In the genomic region with DNA sequence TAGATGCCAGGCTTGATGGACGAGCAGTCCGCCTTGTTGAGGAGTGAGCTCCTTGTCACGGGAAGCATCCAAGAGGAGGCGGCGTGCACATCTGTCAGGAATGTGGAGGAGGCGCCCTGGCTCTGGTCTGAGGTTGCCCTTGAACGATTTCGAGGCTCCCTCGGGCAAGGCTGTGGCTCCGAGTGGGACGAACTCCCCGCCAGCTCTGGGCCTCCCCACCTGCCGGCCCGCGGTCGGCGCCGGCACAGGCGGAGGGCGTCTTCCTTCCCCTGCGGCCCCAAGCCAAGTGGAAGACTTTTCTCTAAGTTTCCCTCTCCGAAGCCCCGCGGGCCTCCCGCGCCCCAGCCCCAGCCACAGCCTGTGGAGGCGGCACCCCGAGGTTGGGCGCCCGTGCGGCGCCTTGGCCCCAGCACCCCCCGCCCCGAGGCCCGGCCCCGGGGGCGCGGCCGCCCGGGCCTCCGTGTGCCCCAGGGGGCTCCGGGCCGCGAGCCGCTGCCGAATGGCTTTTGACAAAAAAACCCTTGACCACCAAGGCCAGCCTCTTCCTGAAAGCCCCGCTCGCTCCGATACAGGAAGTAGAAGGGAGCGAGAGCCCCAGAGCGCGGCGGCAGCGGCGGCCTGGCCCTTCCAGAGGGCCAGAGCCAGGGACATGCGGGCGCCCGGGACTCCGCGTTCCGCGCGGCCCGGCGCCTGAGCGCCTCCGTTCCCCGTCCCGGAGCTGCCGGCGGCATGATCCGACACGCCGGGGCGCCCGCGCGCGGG, we compare ENCODE assay signal across 8 cellular contexts. TPM values are rescaled to one million over a fixed set of nuclear protein-coding genes. Genes with fewer than 3 reads are reported as not detected.
DNase-seq lines count a peak whose midpoint lies in the region; ATAC-seq and TF ChIP-seq lines count a peak whose summit lies in the region.

A gene with protein sequence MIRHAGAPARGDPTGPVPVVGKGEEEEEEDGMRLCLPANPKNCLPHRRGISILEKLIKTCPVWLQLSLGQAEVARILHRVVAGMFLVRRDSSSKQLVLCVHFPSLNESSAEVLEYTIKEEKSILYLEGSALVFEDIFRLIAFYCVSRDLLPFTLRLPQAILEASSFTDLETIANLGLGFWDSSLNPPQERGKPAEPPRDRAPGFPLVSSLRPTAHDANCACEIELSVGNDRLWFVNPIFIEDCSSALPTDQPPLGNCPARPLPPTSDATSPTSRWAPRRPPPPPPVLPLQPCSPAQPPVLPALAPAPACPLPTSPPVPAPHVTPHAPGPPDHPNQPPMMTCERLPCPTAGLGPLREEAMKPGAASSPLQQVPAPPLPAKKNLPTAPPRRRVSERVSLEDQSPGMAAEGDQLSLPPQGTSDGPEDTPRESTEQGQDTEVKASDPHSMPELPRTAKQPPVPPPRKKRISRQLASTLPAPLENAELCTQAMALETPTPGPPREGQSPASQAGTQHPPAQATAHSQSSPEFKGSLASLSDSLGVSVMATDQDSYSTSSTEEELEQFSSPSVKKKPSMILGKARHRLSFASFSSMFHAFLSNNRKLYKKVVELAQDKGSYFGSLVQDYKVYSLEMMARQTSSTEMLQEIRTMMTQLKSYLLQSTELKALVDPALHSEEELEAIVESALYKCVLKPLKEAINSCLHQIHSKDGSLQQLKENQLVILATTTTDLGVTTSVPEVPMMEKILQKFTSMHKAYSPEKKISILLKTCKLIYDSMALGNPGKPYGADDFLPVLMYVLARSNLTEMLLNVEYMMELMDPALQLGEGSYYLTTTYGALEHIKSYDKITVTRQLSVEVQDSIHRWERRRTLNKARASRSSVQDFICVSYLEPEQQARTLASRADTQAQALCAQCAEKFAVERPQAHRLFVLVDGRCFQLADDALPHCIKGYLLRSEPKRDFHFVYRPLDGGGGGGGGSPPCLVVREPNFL (plus strand): TSS at position 578 of the 762 bp plus-strand sequence. CDS start 152 bp downstream, at position 730.

- H3K4me3 ChIP-seq in BLaER1, result peak within 1 kb of the TSS; percentile 74
- peak within 1 kb of the TSS; percentile 79 to 87 for H3K4me3 ChIP-seq in duodenal mucosa (ENCODE audit: low read depth in 1 of 2, low read length in 2 of 2)
- peak within 1 kb of the TSS; percentile 76 for H3K4me3 ChIP-seq in lower lobe of right lung

- peak within 1 kb of the TSS; percentile 92 for H3K4me2 ChIP-seq in BLaER1

- H3K27me3 ChIP-seq in BLaER1 (peaks cover 7% of the 10 kb centered on the region; the same call in 1 of the 2 replicates), duodenal mucosa (ENCODE audit: control insufficient read depth in 1 of 2, insufficient read depth in 2 of 2, low read length in 2 of 2) (no peaks in the 10 kb centered on the region), lower lobe of right lung (ENCODE audit: low read depth) (no peaks in the 10 kb centered on the region)

- peak; percentile 43 for DNase-seq in HPDE6-E6E7 (ENCODE audit: extremely low spot score)
- peak; percentile 56 for DNase-seq in activated CD4-positive, CD25-positive, alpha-beta regulatory T cell treated with anti-CD3 and anti-CD28 coated beads, Interleukin-2, amount 50 U/mL, for 72 hours
- DNase-seq in lower lobe of right lung, result peak; percentile 80
- peak; percentile 47 to 76 for DNase-seq in stimulated activated effector memory CD8-positive, alpha-beta T cell treated with anti-CD3 and anti-CD28 coated beads, Interleukin-12 subunit alpha, Interleukin-12 subunit beta, amount 100 ng/mL, for 72 hours (ENCODE audit: low spot score in 2 of 2)
- DNase-seq in NCI-H526 treated with DMSO at 0.1 percent for 48 hours (lab: John Stamatoyannopoulos, UW), result no peak

- ATAC-seq in GM19395 (IDR thresholded peaks at IDR 0.05; ENCODE audit: unreplicated experiment) (peak; percentile 69), lower lobe of right lung (peak; percentile 78)
- ATAC-seq in stimulated activated effector memory CD8-positive, alpha-beta T cell treated with anti-CD3 and anti-CD28 coated beads, Interleukin-12 subunit alpha, Interleukin-12 subunit beta, amount 100 ng/mL, for 72 hours, result peak; percentile 75

- peaks cover 52% of the 10 kb centered on the region for H3K4me1 Mint-ChIP-seq in stimulated activated effector memory CD8-positive, alpha-beta T cell treated with anti-CD3 and anti-CD28 coated beads, Interleukin-12 subunit alpha, Interleukin-12 subunit beta, amount 100 ng/mL, for 72 hours

- H4K20me1 ChIP-seq in BLaER1, result 0 out of 2 replicates have a peak, but pooled peaks cover 14% of the 10 kb centered on the region

- H3K9me3 Mint-ChIP-seq in stimulated activated effector memory CD8-positive, alpha-beta T cell treated with anti-CD3 and anti-CD28 coated beads, Interleukin-12 subunit alpha, Interleukin-12 subunit beta, amount 100 ng/mL, for 72 hours, result no peaks in the 10 kb centered on the region

- peak within 1 kb of the TSS; percentile 75 for H3K4me3 Mint-ChIP-seq in stimulated activated effector memory CD8-positive, alpha-beta T cell treated with anti-CD3 and anti-CD28 coated beads, Interleukin-12 subunit alpha, Interleukin-12 subunit beta, amount 100 ng/mL, for 72 hours

- H3K27ac ChIP-seq in BLaER1 (peak within 1 kb of the TSS; percentile 90), duodenal mucosa (ENCODE audit: low read depth, low read length) (peak within 1 kb of the TSS; percentile 50), lower lobe of right lung (peak within 1 kb of the TSS; percentile 94)

- H3K9me3 ChIP-seq in BLaER1 (no peaks in the 10 kb centered on the region), duodenal mucosa (ENCODE audit: control insufficient read depth in 1 of 2, low read length in 2 of 2) (no peaks in the 10 kb centered on the region), lower lobe of right lung (no peaks in the 10 kb centered on the region)

- intact Hi-C loops in lower lobe of right lung (cut with DNase I), result no loop called here

- peaks cover 6% of the 10 kb centered on the region for H3K36me3 Mint-ChIP-seq in stimulated activated effector memory CD8-positive, alpha-beta T cell treated with anti-CD3 and anti-CD28 coated beads, Interleukin-12 subunit alpha, Interleukin-12 subunit beta, amount 100 ng/mL, for 72 hours

- H3K9ac ChIP-seq in BLaER1, result peak within 1 kb of the TSS; percentile 85
- peak within 1 kb of the TSS; percentile 68 to 84 for H3K9ac ChIP-seq in duodenal mucosa (ENCODE audit: low read depth in 1 of 2, low read length in 2 of 2)

- peak within 1 kb of the TSS; percentile 97 for H3K27ac Mint-ChIP-seq in stimulated activated effector memory CD8-positive, alpha-beta T cell treated with anti-CD3 and anti-CD28 coated beads, Interleukin-12 subunit alpha, Interleukin-12 subunit beta, amount 100 ng/mL, for 72 hours

- H3K36me3 ChIP-seq in BLaER1 (no peaks in the 10 kb centered on the region), duodenal mucosa (ENCODE audit: control insufficient read depth in 1 of 2, insufficient read depth in 2 of 2, low read length in 2 of 2) (no peaks in the 10 kb centered on the region), lower lobe of right lung (no peaks in the 10 kb centered on the region)

- H3K4me1 ChIP-seq in BLaER1, result peaks cover 34% of the 10 kb centered on the region
- peaks cover 28 to 32% of the 10 kb centered on the region in 2 donors for H3K4me1 ChIP-seq in duodenal mucosa (ENCODE audit: control insufficient read depth in 1 of 2, insufficient read depth in 2 of 2, low read length in 2 of 2)
- peaks cover 58% of the 10 kb centered on the region for H3K4me1 ChIP-seq in lower lobe of right lung

- no peak for TF ChIP-seq CTCF in lower lobe of right lung (IDR thresholded peaks at IDR 0.05)

RNA-seq across cellular contexts. Expression of the gene that starts here (rescaled TPM):
- 70.6 TPM for total RNA-seq in lower lobe of right lung
